Comparison of ENCODE assay signal across 12 cellular contexts in the genomic region with DNA sequence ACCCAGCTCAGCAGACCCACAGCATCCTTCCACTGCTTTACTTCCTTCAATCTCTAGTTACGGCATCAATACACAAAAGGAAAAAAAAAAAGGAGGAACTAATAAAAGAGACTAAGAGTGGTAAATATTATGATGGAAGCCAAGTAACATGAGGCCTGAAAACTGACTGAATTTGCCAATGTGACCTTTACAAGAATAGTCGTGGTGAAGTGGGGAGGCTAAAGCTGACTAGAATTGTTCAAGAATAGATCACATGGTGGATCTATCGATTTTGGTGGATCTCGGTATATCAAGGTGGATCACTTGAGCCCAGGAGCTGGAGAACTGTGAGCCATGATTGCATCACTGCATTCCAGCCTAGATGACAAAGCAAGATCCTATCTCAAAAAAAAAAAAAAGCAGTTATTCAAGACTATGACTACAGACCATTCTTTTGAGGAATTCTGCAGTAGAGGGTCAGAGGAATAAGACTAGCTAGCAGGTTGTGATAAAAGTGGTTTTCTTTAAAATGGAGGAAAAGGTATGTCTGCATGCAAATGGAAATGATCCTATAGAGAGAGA. TPM values are rescaled to one million over a fixed set of nuclear protein-coding genes. Genes with fewer than 3 reads are reported as not detected.
DNase-seq lines count a peak whose midpoint lies in the region; ATAC-seq lines count a peak whose summit lies in the region.
"Had no signal": no experiment of that assay in that cellular context is flagged by ENCODE, and none has a peak within 500 bp of the region (broad histone marks: within the 10 kb centered on the region; RNA-seq: fewer than 3 reads in every experiment).

No MANE protein-coding gene starts in this region.

- H3K4me1 ChIP-seq in urinary bladder (ENCODE audit: insufficient read depth): no peaks in the 10 kb centered on the region

- CTCF ChIA-PET in activated CD8-positive, alpha-beta memory T cell treated with anti-CD3 and anti-CD28 coated beads, Interleukin-2, amount 10 ng/mL, durations not matched to agents 7 days and 5 days (lab: Charles Lee): interaction anchor here (1.3 kb wide), 1 partner anchor 15 kb away, joined by 4 read pairs; the partner anchor contains the start of gene ERMP1

- H3K27ac Mint-ChIP-seq in T-helper 1 cell treated with Interleukin-12 subunit alpha and Interleukin-12 subunit beta and Interleukin-4 antibody, amounts not matched to agents 30 μg/mL and 1 μg/mL, for 36 hours: peak overlapping the region; percentile 2
- H3K27ac Mint-ChIP-seq in activated CD8-positive, alpha-beta memory T cell treated with anti-CD3 and anti-CD28 coated beads, Interleukin-2, amount 10 ng/mL, durations not matched to agents 7 days and 5 days: no peak overlapping the region
- H3K27ac Mint-ChIP-seq: activated CD4-positive, alpha-beta memory T cell treated with anti-CD3 and anti-CD28 coated beads, Interleukin-2, amount 10 ng/mL, durations not matched to agents 7 days and 5 days; nephron had no signal

- H3K4me1 Mint-ChIP-seq in T-helper 1 cell treated with Interleukin-12 subunit alpha and Interleukin-12 subunit beta and Interleukin-4 antibody, amounts not matched to agents 30 μg/mL and 1 μg/mL, for 36 hours (ENCODE audit: low read depth): peaks cover 18% of the 10 kb centered on the region
- H3K4me1 Mint-ChIP-seq in activated CD8-positive, alpha-beta memory T cell treated with anti-CD3 and anti-CD28 coated beads, Interleukin-2, amount 10 ng/mL, durations not matched to agents 7 days and 5 days: peaks cover 5% of the 10 kb centered on the region
- H3K4me1 Mint-ChIP-seq: nephron had no signal

- peaks cover 4% of the 10 kb centered on the region for H3K36me3 ChIP-seq in urinary bladder (ENCODE audit: insufficient read depth)

- no peak overlapping the region for H3K4me3 Mint-ChIP-seq in T-helper 1 cell treated with Interleukin-12 subunit alpha and Interleukin-12 subunit beta and Interleukin-4 antibody, amounts not matched to agents 30 μg/mL and 1 μg/mL, for 36 hours
- H3K4me3 Mint-ChIP-seq in activated CD8-positive, alpha-beta memory T cell treated with anti-CD3 and anti-CD28 coated beads, Interleukin-2, amount 10 ng/mL, durations not matched to agents 7 days and 5 days: no peak overlapping the region
- H3K4me3 Mint-ChIP-seq: activated CD4-positive, alpha-beta memory T cell treated with anti-CD3 and anti-CD28 coated beads, Interleukin-2, amount 10 ng/mL, durations not matched to agents 7 days and 5 days; nephron had no signal

- DNase-seq in T-helper 1 cell (no peak), RKO (ENCODE audit: low spot score) (peak; percentile 36), epithelial cell of prostate (ENCODE audit: low read depth, low spot score) (peak; percentile 52), cerebellar cortex (ENCODE audit: low spot score) (no peak), DMS53 (lab: John Stamatoyannopoulos, UW) (no peak)
- DNase-seq in activated CD8-positive, alpha-beta memory T cell treated with anti-CD3 and anti-CD28 coated beads, Interleukin-2, amount 10 ng/mL, durations not matched to agents 7 days and 5 days: no peak
- DNase-seq: activated CD4-positive, alpha-beta memory T cell treated with anti-CD3 and anti-CD28 coated beads, Interleukin-2, amount 10 ng/mL, durations not matched to agents 7 days and 5 days; NCI-H69; stimulated activated CD8-positive, alpha-beta memory T cell treated with anti-CD3 and anti-CD28 coated beads, Interleukin-4, amount 100 ng/mL, for 48 hours had no signal

- peak overlapping the region; percentile 71 for H3K27ac ChIP-seq in epithelial cell of prostate
- peak overlapping the region; percentile 5 for H3K27ac ChIP-seq in urinary bladder (ENCODE audit: low read depth)

- ATAC-seq in activated CD8-positive, alpha-beta memory T cell treated with anti-CD3 and anti-CD28 coated beads, Interleukin-2, amount 10 ng/mL, durations not matched to agents 7 days and 5 days: no peak

- peaks cover 35% of the 10 kb centered on the region for H3K36me3 Mint-ChIP-seq in T-helper 1 cell treated with Interleukin-12 subunit alpha and Interleukin-12 subunit beta and Interleukin-4 antibody, amounts not matched to agents 30 μg/mL and 1 μg/mL, for 36 hours (ENCODE audit: low read depth)
- peaks cover 44% of the 10 kb centered on the region for H3K36me3 Mint-ChIP-seq in activated CD8-positive, alpha-beta memory T cell treated with anti-CD3 and anti-CD28 coated beads, Interleukin-2, amount 10 ng/mL, durations not matched to agents 7 days and 5 days

- H3K4me3 ChIP-seq in urinary bladder (ENCODE audit: low read depth, low read length): no peak overlapping the region

- no peaks in the 10 kb centered on the region for H3K27me3 Mint-ChIP-seq in T-helper 1 cell treated with Interleukin-12 subunit alpha and Interleukin-12 subunit beta and Interleukin-4 antibody, amounts not matched to agents 30 μg/mL and 1 μg/mL, for 36 hours (ENCODE audit: low read depth)
- no peaks in the 10 kb centered on the region for H3K27me3 Mint-ChIP-seq in activated CD8-positive, alpha-beta memory T cell treated with anti-CD3 and anti-CD28 coated beads, Interleukin-2, amount 10 ng/mL, durations not matched to agents 7 days and 5 days
- H3K27me3 Mint-ChIP-seq: activated CD4-positive, alpha-beta memory T cell treated with anti-CD3 and anti-CD28 coated beads, Interleukin-2, amount 10 ng/mL, durations not matched to agents 7 days and 5 days had no signal

- no peaks in the 10 kb centered on the region for H3K9me3 Mint-ChIP-seq in T-helper 1 cell treated with Interleukin-12 subunit alpha and Interleukin-12 subunit beta and Interleukin-4 antibody, amounts not matched to agents 30 μg/mL and 1 μg/mL, for 36 hours
- no peaks in the 10 kb centered on the region for H3K9me3 Mint-ChIP-seq in activated CD8-positive, alpha-beta memory T cell treated with anti-CD3 and anti-CD28 coated beads, Interleukin-2, amount 10 ng/mL, durations not matched to agents 7 days and 5 days (ENCODE audit: low read depth)
- H3K9me3 Mint-ChIP-seq: activated CD4-positive, alpha-beta memory T cell treated with anti-CD3 and anti-CD28 coated beads, Interleukin-2, amount 10 ng/mL, durations not matched to agents 7 days and 5 days; nephron had no signal

- WGBS in urinary bladder: 87% methylated on average over 4 of the region's 4 CpGs

RNA-seq across cellular contexts. Expression of gene ERMP1, which starts 15.1 kb away (rescaled TPM):
- total RNA-seq in urinary bladder: 40.0 TPM
- polyA plus RNA-seq in urinary bladder: 12.0 TPM
- 10 to 100 TPM; 25.0 to 32.3 TPM for total RNA-seq in activated CD8-positive, alpha-beta memory T cell treated with anti-CD3 and anti-CD28 coated beads, Interleukin-2, amount 10 ng/mL, durations not matched to agents 7 days and 5 days

Comparison
In these comparisons a context has a peak if more than half of its experiments do, and no peak if none do; other contexts are left out.
1. DNase-seq: peak in RKO (single experiment) and epithelial cell of prostate (single experiment); none in T-helper 1 cell (0 of 5), cerebellar cortex (single experiment), activated CD8-positive, alpha-beta memory T cell treated with anti-CD3 and anti-CD28 coated beads, Interleukin-2, amount 10 ng/mL, durations not matched to agents 7 days and 5 days (single experiment) and DMS53 (single experiment).